ENCODE assay signal across 18 cellular contexts in the genomic region with DNA sequence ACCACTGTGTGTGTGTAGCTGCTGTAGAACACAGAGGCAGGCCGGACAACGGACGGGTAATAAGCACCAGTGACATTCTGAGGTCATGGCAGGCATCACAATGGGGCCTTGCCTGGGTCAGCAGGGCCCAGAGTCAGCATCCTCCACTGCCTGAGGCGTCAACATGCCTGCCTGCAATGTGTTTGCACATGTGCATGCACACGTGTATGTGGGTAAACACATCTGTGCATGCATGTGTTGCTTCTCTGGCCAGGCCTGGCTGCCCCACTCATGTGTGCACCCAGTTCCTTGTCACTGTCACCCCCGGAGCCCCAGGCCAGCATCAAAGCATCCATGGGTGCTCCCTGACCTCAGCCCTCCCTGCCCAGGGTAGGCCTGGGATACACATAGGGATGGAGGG. TPM values are rescaled to one million over a fixed set of nuclear protein-coding genes. Genes with fewer than 3 reads are reported as not detected.
DNase-seq lines count a peak whose midpoint lies in the region; ATAC-seq, FAIRE-seq and TF ChIP-seq lines count a peak whose summit lies in the region.
"Had no signal": no experiment of that assay in that cellular context is flagged by ENCODE, and none has a peak within 500 bp of the region (broad histone marks: within the 10 kb centered on the region; RNA-seq: fewer than 3 reads in every experiment).

No MANE protein-coding gene starts in this region.

- H3K56ac ChIP-seq in H9 (ENCODE audit: insufficient read length, low read depth, low read length), result no peak overlapping the region

- no peaks in the 10 kb centered on the region for H3K23me2 ChIP-seq in H9 (ENCODE audit: insufficient read length, low read depth, low read length, poor library complexity, severe bottlenecking)

- H3K36me3 ChIP-seq in kidney (ENCODE audit: control insufficient read depth in 1 of 2, insufficient read depth in 2 of 2, low read length in 2 of 2) (no peaks in the 10 kb centered on the region), upper lobe of right lung (no peaks in the 10 kb centered on the region)
- H3K36me3 ChIP-seq: BLaER1 treated with 17β-estradiol and CSF1 and Interleukin-3, amounts not matched to agents 10 nM and 100 nM had no signal

- H3K27me3 Mint-ChIP-seq in H9 (ENCODE audit: low read depth) (no peaks in the 10 kb centered on the region; the same call in 1 of the 2 replicates), chondrocyte (ENCODE audit: low read depth) (peaks cover 28% of the 10 kb centered on the region)
- H3K27me3 Mint-ChIP-seq in activated CD8-positive, alpha-beta memory T cell treated with anti-CD3 and anti-CD28 coated beads, Interleukin-2, amount 10 ng/mL, durations not matched to agents 7 days and 5 days, result peaks cover 4% of the 10 kb centered on the region

- H2BK120ac ChIP-seq in H9 (ENCODE audit: low read depth, low read length, poor library complexity, severe bottlenecking), result no peak overlapping the region

- no peak overlapping the region for H3K23ac ChIP-seq in H9 (ENCODE audit: insufficient read length, low read depth, low read length)

- H4K91ac ChIP-seq in H9 (ENCODE audit: insufficient read length, low read depth, low read length), result no peak overlapping the region

- no peak overlapping the region for H2BK20ac ChIP-seq in H9 (ENCODE audit: low read depth, low read length, poor library complexity, severe bottlenecking)

- H3K79me2 ChIP-seq in H9 (ENCODE audit: insufficient read depth, low read length), result no peaks in the 10 kb centered on the region

- no peaks in the 10 kb centered on the region for H4K20me1 ChIP-seq in H9 (ENCODE audit: control insufficient read depth, insufficient read depth, insufficient read length)
- H4K20me1 ChIP-seq: BLaER1 treated with 17β-estradiol and CSF1 and Interleukin-3, amounts not matched to agents 10 nM and 100 nM had no signal

- H3K27ac ChIP-seq in H9 (ENCODE audit: insufficient read length, low read depth, low read length) (no peak overlapping the region), kidney (ENCODE audit: low read depth in 2 of 2, low read length in 2 of 2) (no peak overlapping the region), upper lobe of right lung (no peak overlapping the region)
- H3K27ac ChIP-seq: BLaER1 treated with 17β-estradiol and CSF1 and Interleukin-3, amounts not matched to agents 10 nM and 100 nM had no signal

- WGBS in H9 (ENCODE audit: extremely low coverage, insufficient read length, low lambda C conversion rate), result no CpG with 5 or more reads among the region's 6 CpGs

- no peak overlapping the region for H3K4me3 Mint-ChIP-seq in H9
- H3K4me3 Mint-ChIP-seq in chondrocyte (ENCODE audit: unreplicated experiment), result no peak overlapping the region
- H3K4me3 Mint-ChIP-seq in activated CD8-positive, alpha-beta memory T cell treated with anti-CD3 and anti-CD28 coated beads, Interleukin-2, amount 10 ng/mL, durations not matched to agents 7 days and 5 days, result no peak overlapping the region
- H3K4me3 Mint-ChIP-seq: B cell; CD8-positive, alpha-beta T cell; GM23338; HFFc6; IgD-negative memory B cell had no signal

- H3T11ph ChIP-seq in H9 (ENCODE audit: low read length), result no peak overlapping the region

- ATAC-seq in upper lobe of right lung (no peak), GM18868 (IDR thresholded peaks at IDR 0.05; ENCODE audit: unreplicated experiment) (no peak)
- no peak for ATAC-seq in activated CD8-positive, alpha-beta memory T cell treated with anti-CD3 and anti-CD28 coated beads, Interleukin-2, amount 10 ng/mL, durations not matched to agents 7 days and 5 days
- ATAC-seq: CD8-positive, alpha-beta T cell; GM23338; HCT116 had no signal

- intact Hi-C loops in kidney (cut with DNase I) (no loop called here), upper lobe of right lung (cut with DNase I) (loop anchor here (10.0 kb wide), 1 partner anchor 80 kb away; no protein-coding TSS in a partner anchor)

- H2BK12ac ChIP-seq in H9 (ENCODE audit: insufficient read length, low read depth, low read length), result no peak overlapping the region

- H3K18ac ChIP-seq in H9 (ENCODE audit: insufficient read length, low read depth, low read length), result no peak overlapping the region

- no peaks in the 10 kb centered on the region for H3K9me3 Mint-ChIP-seq in H9
- no peaks in the 10 kb centered on the region for H3K9me3 Mint-ChIP-seq in chondrocyte (ENCODE audit: low read depth)
- no peaks in the 10 kb centered on the region for H3K9me3 Mint-ChIP-seq in activated CD8-positive, alpha-beta memory T cell treated with anti-CD3 and anti-CD28 coated beads, Interleukin-2, amount 10 ng/mL, durations not matched to agents 7 days and 5 days (ENCODE audit: low read depth)
- H3K9me3 Mint-ChIP-seq: CD8-positive, alpha-beta T cell; HFFc6; IgD-negative memory B cell had no signal

- no peak overlapping the region for H4K5ac ChIP-seq in H9 (ENCODE audit: insufficient read length, low read depth, low read length)

- H3K9ac ChIP-seq in H9 (ENCODE audit: extremely low read depth, insufficient read length, low read length) (no peak overlapping the region), kidney (ENCODE audit: low read length in 2 of 2) (no peak overlapping the region)
- H3K9ac ChIP-seq: BLaER1 treated with 17β-estradiol and CSF1 and Interleukin-3, amounts not matched to agents 10 nM and 100 nM had no signal

- H4K8ac ChIP-seq in H9 (replicated peaks; ENCODE audit: insufficient read length, low read depth, low read length), result no peak overlapping the region

- H3K9me3 ChIP-seq in H9 (ENCODE audit: control insufficient read depth, low read depth, low read length), result no peaks in the 10 kb centered on the region
- H3K9me3 ChIP-seq in kidney (ENCODE audit: control insufficient read depth in 1 of 2, low read length in 2 of 2), result no peaks in the 10 kb centered on the region
- H3K9me3 ChIP-seq in upper lobe of right lung, result no peaks in the 10 kb centered on the region

- no peak overlapping the region for H3K4me3 ChIP-seq in kidney (ENCODE audit: low read length in 2 of 2)
- no peak overlapping the region for H3K4me3 ChIP-seq in upper lobe of right lung
- H3K4me3 ChIP-seq: BLaER1 treated with 17β-estradiol and CSF1 and Interleukin-3, amounts not matched to agents 10 nM and 100 nM; GM23338 had no signal

- H3K14ac ChIP-seq in H9 (ENCODE audit: insufficient read depth, low read length), result no peak overlapping the region

- H2BK5ac ChIP-seq in H9 (ENCODE audit: insufficient read length, low read length), result no peak overlapping the region

- CTCF ChIA-PET in activated CD8-positive, alpha-beta memory T cell treated with anti-CD3 and anti-CD28 coated beads, Interleukin-2, amount 10 ng/mL, durations not matched to agents 7 days and 5 days (lab: Charles Lee), result no interaction called here

- FAIRE-seq in kidney (lab: Jason Lieb, UNC), result no peak
- FAIRE-seq: H54, HTR-8/SVneo had no signal

- H3K36me3 Mint-ChIP-seq in H9 (ENCODE audit: insufficient read depth in 1 of 3, low read depth in 3 of 3) (no peaks in the 10 kb centered on the region), chondrocyte (ENCODE audit: low read depth) (no peaks in the 10 kb centered on the region)
- H3K36me3 Mint-ChIP-seq in activated CD8-positive, alpha-beta memory T cell treated with anti-CD3 and anti-CD28 coated beads, Interleukin-2, amount 10 ng/mL, durations not matched to agents 7 days and 5 days, result no peaks in the 10 kb centered on the region
- H3K36me3 Mint-ChIP-seq: CD8-positive, alpha-beta T cell had no signal

- H3K4ac ChIP-seq in H9 (ENCODE audit: low read depth, low read length), result no peak overlapping the region

- H3K4me1 Mint-ChIP-seq in H9, result no peaks in the 10 kb centered on the region
- no peaks in the 10 kb centered on the region for H3K4me1 Mint-ChIP-seq in chondrocyte (ENCODE audit: low read depth)
- no peaks in the 10 kb centered on the region for H3K4me1 Mint-ChIP-seq in activated CD8-positive, alpha-beta memory T cell treated with anti-CD3 and anti-CD28 coated beads, Interleukin-2, amount 10 ng/mL, durations not matched to agents 7 days and 5 days
- H3K4me1 Mint-ChIP-seq: B cell, GM23338 had no signal

- H2AFZ ChIP-seq in H9 (ENCODE audit: low read length), result no peak overlapping the region
- H2AFZ ChIP-seq: GM23338 had no signal

- H2BK15ac ChIP-seq in H9 (ENCODE audit: low read depth, low read length), result no peak overlapping the region

- H2AK5ac ChIP-seq in H9 (ENCODE audit: insufficient read length, low read length), result no peak overlapping the region

- no peaks in the 10 kb centered on the region for H3K79me1 ChIP-seq in H9 (ENCODE audit: insufficient read depth, low read depth, low read length, poor library complexity, severe bottlenecking)

- DNase-seq in H9 (peak; percentile 25), chondrocyte (ENCODE audit: low spot score) (peak; percentile 86), kidney (peak; percentile 54), upper lobe of right lung (peak; percentile 40)
- DNase-seq in activated CD8-positive, alpha-beta memory T cell treated with anti-CD3 and anti-CD28 coated beads, Interleukin-2, amount 10 ng/mL, durations not matched to agents 7 days and 5 days, result no peak
- DNase-seq: Calu3; CD8-positive, alpha-beta T cell; DMS79 treated with DMSO at 0.1 percent for 48 hours; GF-D8; HFFc6 had no signal

- H3K4me1 ChIP-seq in H9 (ENCODE audit: insufficient read depth, low read length) (no peaks in the 10 kb centered on the region), kidney (ENCODE audit: control insufficient read depth in 1 of 2, insufficient read depth in 1 of 2, low read depth in 1 of 2, low read length in 2 of 2) (no peaks in the 10 kb centered on the region), upper lobe of right lung (no peaks in the 10 kb centered on the region)
- H3K4me1 ChIP-seq: BLaER1 treated with 17β-estradiol and CSF1 and Interleukin-3, amounts not matched to agents 10 nM and 100 nM had no signal

- no peak overlapping the region; a peak in 1 of 7 replicates for H3K27ac Mint-ChIP-seq in H9
- no peak overlapping the region for H3K27ac Mint-ChIP-seq in chondrocyte (ENCODE audit: unreplicated experiment)
- H3K27ac Mint-ChIP-seq in activated CD8-positive, alpha-beta memory T cell treated with anti-CD3 and anti-CD28 coated beads, Interleukin-2, amount 10 ng/mL, durations not matched to agents 7 days and 5 days, result no peak overlapping the region
- H3K27ac Mint-ChIP-seq: B cell; CD8-positive, alpha-beta T cell; GM23338; HFFc6; IgD-negative memory B cell had no signal

- no peaks in the 10 kb centered on the region for H3K27me3 ChIP-seq in H9 (ENCODE audit: insufficient read depth, low read length)
- no peaks in the 10 kb centered on the region for H3K27me3 ChIP-seq in upper lobe of right lung
- H3K27me3 ChIP-seq: BLaER1 treated with 17β-estradiol and CSF1 and Interleukin-3, amounts not matched to agents 10 nM and 100 nM had no signal

- H3K4me2 ChIP-seq in H9 (ENCODE audit: insufficient read depth, insufficient read length, low read length), result no peak overlapping the region
- H3K4me2 ChIP-seq: BLaER1 treated with 17β-estradiol and CSF1 and Interleukin-3, amounts not matched to agents 10 nM and 100 nM; GM23338 had no signal

- TF ChIP-seq CTCF in H9 (conservative IDR thresholded peaks at IDR 0.05) (no peak), chondrocyte (IDR thresholded peaks at IDR 0.05) (no peak), kidney (IDR thresholded peaks at IDR 0.05; ENCODE audit: borderline replicate concordance, extremely low read depth, insufficient read depth) (no peak), upper lobe of right lung (IDR thresholded peaks at IDR 0.05) (no peak)

RNA-seq across cellular contexts. Expression of gene LGALS9, which starts 43.3 kb away (rescaled TPM):
- total RNA-seq in H9 (2021), result 2.0 and 2.5 TPM in 2 replicates
- 2.1 to 4.3 TPM (median 2.9 TPM) in 3 replicates for total RNA-seq in chondrocyte
- total RNA-seq in kidney, result 50.8 TPM
- polyA plus RNA-seq in kidney (ENCODE audit: insufficient read depth, low read depth, low replicate concordance), result 16.4 TPM
- 185 TPM for total RNA-seq in upper lobe of right lung
- 100 to 1,000 TPM; 150 to 305 TPM for total RNA-seq in activated CD8-positive, alpha-beta memory T cell treated with anti-CD3 and anti-CD28 coated beads, Interleukin-2, amount 10 ng/mL, durations not matched to agents 7 days and 5 days
